Comparison of ENCODE assay signal across 14 cellular contexts in the genomic region with DNA sequence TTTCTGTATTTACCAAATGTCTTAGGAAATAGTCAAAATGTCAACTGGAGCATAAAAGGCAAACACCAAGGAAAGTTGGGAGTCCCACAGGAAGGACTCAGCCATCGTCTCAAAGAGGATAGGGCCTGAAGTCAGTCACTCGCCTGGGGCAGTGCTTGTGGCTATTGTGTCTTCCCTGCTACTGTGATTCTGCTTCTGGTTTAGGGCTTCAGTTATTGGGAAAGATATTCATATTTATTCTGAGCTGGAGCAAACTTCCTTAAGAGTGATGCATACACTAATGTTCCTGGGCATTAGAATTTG.
A peak's percentile ranks its signal among the peaks of the same experiment; 100 is the strongest.
DNase-seq lines count a peak whose midpoint lies in the region; ATAC-seq and TF ChIP-seq lines count a peak whose summit lies in the region.
"Had no signal": no experiment of that assay in that cellular context is flagged by ENCODE, and none has a peak within 500 bp of the region (broad histone marks: within the 10 kb centered on the region; RNA-seq: fewer than 3 reads in every experiment).

No MANE protein-coding gene starts in this region.

- H3K9me3 Mint-ChIP-seq in activated CD8-positive, alpha-beta T cell treated with anti-CD3 and anti-CD28 coated beads for 36 hours: no peaks in the 10 kb centered on the region
- H3K9me3 Mint-ChIP-seq in activated CD8-positive, alpha-beta T cell treated with anti-CD3 and anti-CD28 coated beads, Interleukin-2, amount 10 ng/mL, durations not matched to agents 7 days and 5 days (ENCODE audit: insufficient read depth): no peaks in the 10 kb centered on the region
- H3K9me3 Mint-ChIP-seq in neural progenitor cell: no peaks in the 10 kb centered on the region
- H3K9me3 Mint-ChIP-seq: activated T-helper 1 cell treated with anti-CD3 and anti-CD28 coated beads, Interleukin-12 subunit alpha, Interleukin-12 subunit beta, Interleukin-2, Interleukin-4 antibody, amounts not matched to agents 30 ng/mL and 10 ng/mL and 1 ng/mL, durations not matched to agents 14 hours and 24 hours and 36 hours; CD8-positive, alpha-beta T cell had no signal

- H3K4me1 ChIP-seq in neural progenitor cell: no peaks in the 10 kb centered on the region

- H3K4me3 ChIP-seq in neural progenitor cell: no peak overlapping the region
- H3K4me3 ChIP-seq: gastroesophageal sphincter, MG63, thoracic aorta had no signal

- no peak overlapping the region for H3K4me3 Mint-ChIP-seq in activated CD8-positive, alpha-beta T cell treated with anti-CD3 and anti-CD28 coated beads for 36 hours
- H3K4me3 Mint-ChIP-seq in activated CD8-positive, alpha-beta T cell treated with anti-CD3 and anti-CD28 coated beads, Interleukin-2, amount 10 ng/mL, durations not matched to agents 7 days and 5 days: no peak overlapping the region
- H3K4me3 Mint-ChIP-seq in neural progenitor cell: no peak overlapping the region
- H3K4me3 Mint-ChIP-seq: activated T-helper 1 cell treated with anti-CD3 and anti-CD28 coated beads, Interleukin-12 subunit alpha, Interleukin-12 subunit beta, Interleukin-2, Interleukin-4 antibody, amounts not matched to agents 30 ng/mL and 10 ng/mL and 1 ng/mL, durations not matched to agents 14 hours and 24 hours and 36 hours; CD8-positive, alpha-beta T cell had no signal

- H4K20me1 ChIP-seq in neural progenitor cell (ENCODE audit: low read depth): no peaks in the 10 kb centered on the region

- no peaks in the 10 kb centered on the region for H3F3A ChIP-seq in neural progenitor cell (ENCODE audit: low read depth)

- CTCF ChIA-PET in activated CD8-positive, alpha-beta T cell treated with anti-CD3 and anti-CD28 coated beads for 36 hours (lab: Charles Lee): no interaction called here
- CTCF ChIA-PET in activated CD8-positive, alpha-beta T cell treated with anti-CD3 and anti-CD28 coated beads, Interleukin-2, amount 10 ng/mL, durations not matched to agents 7 days and 5 days (lab: Charles Lee): no interaction called here

- H3K79me2 ChIP-seq in neural progenitor cell (ENCODE audit: low read depth): no peaks in the 10 kb centered on the region

- no peaks in the 10 kb centered on the region for H3K4me1 Mint-ChIP-seq in activated CD8-positive, alpha-beta T cell treated with anti-CD3 and anti-CD28 coated beads for 36 hours (ENCODE audit: low read depth)
- no peaks in the 10 kb centered on the region for H3K4me1 Mint-ChIP-seq in activated CD8-positive, alpha-beta T cell treated with anti-CD3 and anti-CD28 coated beads, Interleukin-2, amount 10 ng/mL, durations not matched to agents 7 days and 5 days (ENCODE audit: low read depth)
- H3K4me1 Mint-ChIP-seq in neural progenitor cell: peaks cover 8% of the 10 kb centered on the region

- no peak overlapping the region for H3K4me2 ChIP-seq in neural progenitor cell
- H3K4me2 ChIP-seq: SK-N-SH had no signal

- H3K27me3 Mint-ChIP-seq in activated CD8-positive, alpha-beta T cell treated with anti-CD3 and anti-CD28 coated beads for 36 hours: no peaks in the 10 kb centered on the region
- no peaks in the 10 kb centered on the region for H3K27me3 Mint-ChIP-seq in activated CD8-positive, alpha-beta T cell treated with anti-CD3 and anti-CD28 coated beads, Interleukin-2, amount 10 ng/mL, durations not matched to agents 7 days and 5 days (ENCODE audit: low read depth)
- peaks cover 3% of the 10 kb centered on the region for H3K27me3 Mint-ChIP-seq in neural progenitor cell (ENCODE audit: insufficient read depth, low read depth)

- no peaks in the 10 kb centered on the region for H3K9me3 ChIP-seq in neural progenitor cell (ENCODE audit: low read depth)
- H3K9me3 ChIP-seq: gastroesophageal sphincter, MG63, SK-N-SH, thoracic aorta had no signal

- no peaks in the 10 kb centered on the region for H3K36me3 Mint-ChIP-seq in activated CD8-positive, alpha-beta T cell treated with anti-CD3 and anti-CD28 coated beads for 36 hours (ENCODE audit: low read depth)
- H3K36me3 Mint-ChIP-seq in activated CD8-positive, alpha-beta T cell treated with anti-CD3 and anti-CD28 coated beads, Interleukin-2, amount 10 ng/mL, durations not matched to agents 7 days and 5 days (ENCODE audit: low read depth): no peaks in the 10 kb centered on the region
- no peaks in the 10 kb centered on the region for H3K36me3 Mint-ChIP-seq in neural progenitor cell
- H3K36me3 Mint-ChIP-seq: CD8-positive, alpha-beta T cell had no signal

- peak overlapping the region; percentile 66 for H2AFZ ChIP-seq in neural progenitor cell (replicated peaks)

- no peak for DNase-seq in activated CD8-positive, alpha-beta T cell treated with anti-CD3 and anti-CD28 coated beads for 36 hours
- DNase-seq in activated CD8-positive, alpha-beta T cell treated with anti-CD3 and anti-CD28 coated beads, Interleukin-2, amount 10 ng/mL, durations not matched to agents 7 days and 5 days: no peak
- DNase-seq in neural progenitor cell (ENCODE audit: low spot score): no peak
- no peak for DNase-seq in OCI-M2 (lab: John Stamatoyannopoulos, UW; ENCODE audit: unreplicated experiment)
- no peak for DNase-seq in DMS153 (lab: John Stamatoyannopoulos, UW)
- DNase-seq in HCEC 1CT: no peak
- DNase-seq: MG63 had no signal

- H3K27ac Mint-ChIP-seq in activated CD8-positive, alpha-beta T cell treated with anti-CD3 and anti-CD28 coated beads for 36 hours: no peak overlapping the region
- H3K27ac Mint-ChIP-seq in activated CD8-positive, alpha-beta T cell treated with anti-CD3 and anti-CD28 coated beads, Interleukin-2, amount 10 ng/mL, durations not matched to agents 7 days and 5 days: no peak overlapping the region
- no peak overlapping the region for H3K27ac Mint-ChIP-seq in neural progenitor cell
- H3K27ac Mint-ChIP-seq: activated T-helper 1 cell treated with anti-CD3 and anti-CD28 coated beads, Interleukin-12 subunit alpha, Interleukin-12 subunit beta, Interleukin-2, Interleukin-4 antibody, amounts not matched to agents 30 ng/mL and 10 ng/mL and 1 ng/mL, durations not matched to agents 14 hours and 24 hours and 36 hours; CD8-positive, alpha-beta T cell had no signal

- H3K27me3 ChIP-seq in neural progenitor cell: no peaks in the 10 kb centered on the region
- H3K27me3 ChIP-seq: gastroesophageal sphincter, MG63 had no signal

- no peak overlapping the region for H3K27ac ChIP-seq in neural progenitor cell
- H3K27ac ChIP-seq: thoracic aorta had no signal

- intact Hi-C loops in activated CD8-positive, alpha-beta T cell treated with anti-CD3 and anti-CD28 coated beads for 36 hours (cut with micrococcal nuclease): no loop called here

- POLR2A ChIA-PET in activated CD8-positive, alpha-beta T cell treated with anti-CD3 and anti-CD28 coated beads for 36 hours (lab: Charles Lee): no interaction called here
- POLR2A ChIA-PET in activated CD8-positive, alpha-beta T cell treated with anti-CD3 and anti-CD28 coated beads, Interleukin-2, amount 10 ng/mL, durations not matched to agents 7 days and 5 days (lab: Charles Lee): no interaction called here

- H3K36me3 ChIP-seq in neural progenitor cell: no peaks in the 10 kb centered on the region
- H3K36me3 ChIP-seq: gastroesophageal sphincter, MG63, thoracic aorta had no signal

- peak; percentile 8 for TF ChIP-seq CTCF in activated CD8-positive, alpha-beta T cell treated with anti-CD3 and anti-CD28 coated beads for 36 hours (IDR thresholded peaks at IDR 0.05)
- TF ChIP-seq CTCF in neural progenitor cell (IDR thresholded peaks at IDR 0.05): no peak

- no peak overlapping the region for H3K9ac ChIP-seq in neural progenitor cell
- H3K9ac ChIP-seq: SK-N-SH had no signal

- no peak for ATAC-seq in activated CD8-positive, alpha-beta T cell treated with anti-CD3 and anti-CD28 coated beads for 36 hours
- no peak for ATAC-seq in activated CD8-positive, alpha-beta T cell treated with anti-CD3 and anti-CD28 coated beads, Interleukin-2, amount 10 ng/mL, durations not matched to agents 7 days and 5 days
- peak; percentile 9 for ATAC-seq in GM21526 (IDR thresholded peaks at IDR 0.05; ENCODE audit: low FRiP score, unreplicated experiment)
- ATAC-seq in HG03139 (IDR thresholded peaks at IDR 0.05; ENCODE audit: unreplicated experiment): peak; percentile 23
- ATAC-seq: CD8-positive, alpha-beta T cell had no signal

Comparison
In these comparisons a context has a peak if more than half of its experiments do, and no peak if none do; other contexts are left out.
1. ATAC-seq: peak in GM21526 (single experiment) and HG03139 (single experiment); none in activated CD8-positive, alpha-beta T cell treated with anti-CD3 and anti-CD28 coated beads for 36 hours (single experiment) and activated CD8-positive, alpha-beta T cell treated with anti-CD3 and anti-CD28 coated beads, Interleukin-2, amount 10 ng/mL, durations not matched to agents 7 days and 5 days (single experiment).